17 cellular contexts compared by ENCODE assay signal in the genomic region with DNA sequence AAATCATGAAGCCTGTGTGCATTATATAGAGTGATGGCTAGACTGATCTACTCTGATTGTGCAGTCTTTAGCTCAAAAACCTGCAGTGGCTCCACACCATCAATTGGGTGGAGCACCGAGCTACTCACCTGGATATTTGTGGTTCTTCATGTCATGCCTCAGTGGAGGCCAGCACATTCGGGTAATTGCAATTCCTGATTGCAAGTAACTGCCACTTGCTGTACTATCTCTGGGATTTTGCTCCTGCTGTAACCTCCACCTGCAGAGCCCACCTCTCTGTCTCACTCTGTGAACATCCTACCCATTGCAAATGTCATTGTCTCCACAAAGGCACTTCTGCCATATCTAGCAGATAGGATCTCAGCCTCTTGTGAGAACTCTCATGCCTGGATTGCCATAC. TPM values are rescaled to one million over a fixed set of nuclear protein-coding genes. Genes with fewer than 3 reads are reported as not detected.
"Had no signal": no experiment of that assay in that cellular context is flagged by ENCODE, and none has a peak within 500 bp of the region (broad histone marks: within the 10 kb centered on the region; RNA-seq: fewer than 3 reads in every experiment).

No MANE protein-coding gene starts in this region.

- DNase-seq: activated CD4-positive, alpha-beta memory T cell treated with anti-CD3 and anti-CD28 coated beads for 36 hours; activated effector memory CD4-positive, alpha-beta T cell treated with anti-CD3 and anti-CD28 coated beads, Interleukin-2, amount 50 U/mL, for 16 hours; activated T-cell treated with anti-CD3 and anti-CD28 coated beads, Interleukin-2, amount 50 U/mL, for 4 hours; left lung; mammary epithelial cell; mucosa of descending colon; naive thymus-derived CD4-positive, alpha-beta T cell; sigmoid colon; stimulated activated CD4-positive, alpha-beta T cell treated with anti-CD3 and anti-CD28 coated beads, Interleukin-1b, Interleukin-23, amount 100 ng/mL, for 48 hours; T1000 had no signal

- H3K36me3 Mint-ChIP-seq: activated CD4-positive, alpha-beta memory T cell treated with anti-CD3 and anti-CD28 coated beads for 36 hours; activated naive CD4-positive, alpha-beta T cell treated with anti-CD3 and anti-CD28 coated beads, Interleukin-2, amount 50 U/mL, for 24 hours; naive thymus-derived CD4-positive, alpha-beta T cell had no signal

- H3K9me3 Mint-ChIP-seq: activated CD4-positive, alpha-beta memory T cell treated with anti-CD3 and anti-CD28 coated beads for 36 hours; activated naive CD4-positive, alpha-beta T cell treated with anti-CD3 and anti-CD28 coated beads, Interleukin-2, amount 50 U/mL, for 24 hours; activated T-cell treated with anti-CD3 and anti-CD28 coated beads, Interleukin-2, amount 50 U/mL, for 4 hours; naive thymus-derived CD4-positive, alpha-beta T cell had no signal

- H3K4me3 Mint-ChIP-seq: activated CD4-positive, alpha-beta memory T cell treated with anti-CD3 and anti-CD28 coated beads for 36 hours; activated naive CD4-positive, alpha-beta T cell treated with anti-CD3 and anti-CD28 coated beads, Interleukin-2, amount 50 U/mL, for 24 hours; activated T-cell treated with anti-CD3 and anti-CD28 coated beads, Interleukin-2, amount 50 U/mL, for 4 hours had no signal

- H3K27ac Mint-ChIP-seq: activated CD4-positive, alpha-beta memory T cell treated with anti-CD3 and anti-CD28 coated beads for 36 hours; activated naive CD4-positive, alpha-beta T cell treated with anti-CD3 and anti-CD28 coated beads, Interleukin-2, amount 50 U/mL, for 24 hours had no signal

- H3K4me3 ChIP-seq: cardiac muscle cell, left lung, mucosa of descending colon, sigmoid colon had no signal

- ATAC-seq: activated CD4-positive, CD25-positive, alpha-beta regulatory T cell treated with anti-CD3 and anti-CD28 coated beads, Interleukin-2, amount 50 U/mL, for 24 hours; activated T-cell treated with anti-CD3 and anti-CD28 coated beads, Interleukin-2, amount 50 U/mL, for 4 hours; left lung; mucosa of descending colon; naive thymus-derived CD4-positive, alpha-beta T cell had no signal

RNA-seq across cellular contexts. Expression of a gene that starts 1.7 kb away (rescaled TPM):
- total RNA-seq: cardiac muscle cell, dermis microvascular lymphatic vessel endothelial cell, epithelial cell of proximal tubule, left lung, mammary epithelial cell, mucosa of descending colon, sigmoid colon, ureter had no signal
- polyA plus RNA-seq: cardiac muscle cell; keratinocyte; mammary epithelial cell; naive thymus-derived CD4-positive, alpha-beta T cell; sigmoid colon had no signal

RNA-seq across cellular contexts. Expression of a gene that starts 8.5 kb away (rescaled TPM):
- total RNA-seq: activated CD4-positive, alpha-beta memory T cell treated with anti-CD3 and anti-CD28 coated beads for 36 hours; activated T-cell treated with anti-CD3 and anti-CD28 coated beads, Interleukin-2, amount 50 U/mL, for 4 hours; cardiac muscle cell; dermis microvascular lymphatic vessel endothelial cell; epithelial cell of proximal tubule; mammary epithelial cell; naive thymus-derived CD4-positive, alpha-beta T cell had no signal
- polyA plus RNA-seq: cardiac muscle cell; keratinocyte; mammary epithelial cell; naive thymus-derived CD4-positive, alpha-beta T cell had no signal

RNA-seq across cellular contexts. Expression of a gene that starts 45.5 kb away (rescaled TPM):
- total RNA-seq: activated CD4-positive, alpha-beta memory T cell treated with anti-CD3 and anti-CD28 coated beads for 36 hours; activated T-cell treated with anti-CD3 and anti-CD28 coated beads, Interleukin-2, amount 50 U/mL, for 4 hours; cardiac muscle cell; epithelial cell of proximal tubule; mammary epithelial cell; naive thymus-derived CD4-positive, alpha-beta T cell; ureter had no signal
- polyA plus RNA-seq: cardiac muscle cell; keratinocyte; mammary epithelial cell; naive thymus-derived CD4-positive, alpha-beta T cell had no signal
